Comparison of ENCODE assay signal across 10 cellular contexts in the genomic region with DNA sequence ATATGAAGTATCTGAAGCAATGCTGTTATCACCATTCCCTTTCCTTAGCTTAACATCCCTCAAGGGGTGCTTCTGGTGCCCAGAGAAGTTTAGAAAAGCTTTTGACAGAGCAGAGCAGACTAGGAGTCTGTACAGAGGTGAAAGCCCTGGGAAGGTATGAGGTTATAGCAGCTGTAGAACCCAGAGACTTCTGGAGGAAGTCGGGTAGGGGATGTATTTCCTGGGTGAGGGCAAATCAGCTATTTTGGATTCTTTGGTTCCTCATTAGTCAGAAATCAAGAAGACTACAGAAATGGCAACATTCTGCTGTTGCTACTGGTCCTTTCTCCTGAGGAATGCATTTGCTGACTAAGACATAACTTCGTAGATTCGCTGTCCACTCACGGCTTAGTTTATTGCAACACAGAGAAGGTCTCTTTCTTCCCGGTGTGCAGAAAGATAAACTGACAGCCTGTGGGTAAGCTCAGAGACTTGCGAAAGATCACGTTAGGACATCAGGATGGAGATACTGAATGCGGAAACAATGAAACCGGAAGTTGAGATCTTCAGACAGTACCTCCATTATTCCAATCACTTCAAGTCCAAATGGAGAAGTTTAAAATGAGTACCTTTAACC. TPM values are rescaled to one million over a fixed set of nuclear protein-coding genes. Genes with fewer than 3 reads are reported as not detected.
DNase-seq lines count a peak whose midpoint lies in the region; ATAC-seq, FAIRE-seq and TF ChIP-seq lines count a peak whose summit lies in the region.
"Had no signal": no experiment of that assay in that cellular context is flagged by ENCODE, and none has a peak within 500 bp of the region (broad histone marks: within the 10 kb centered on the region; RNA-seq: fewer than 3 reads in every experiment).

No MANE protein-coding gene starts in this region.

- no peak for TF ChIP-seq POLR2A in transverse colon (IDR thresholded peaks at IDR 0.05)

- no peaks in the 10 kb centered on the region for H3K9me3 ChIP-seq in transverse colon

- peak overlapping the region in 2 of 4 donors; percentile 16 to 44 for H3K27ac ChIP-seq in transverse colon

- TF ChIP-seq CTCF in transverse colon (IDR thresholded peaks at IDR 0.05), result no peak

- FAIRE-seq in HTR-8/SVneo (lab: Jason Lieb, UNC), result peak; percentile 69

- peaks cover 7 to 20% (median 15%) of the 10 kb centered on the region in 4 donors for H3K4me1 ChIP-seq in transverse colon

- H3K36me3 ChIP-seq in transverse colon, result no peaks in the 10 kb centered on the region

- H3K4me3 ChIP-seq in transverse colon, result no peak overlapping the region

- ATAC-seq in sciatic nerve (peak; percentile 27), GM21786 (IDR thresholded peaks at IDR 0.05; ENCODE audit: unreplicated experiment) (no peak)
- ATAC-seq in activated CD4-positive, CD25-positive, alpha-beta regulatory T cell treated with anti-CD3 and anti-CD28 coated beads, Interleukin-2, amount 50 U/mL, for 24 hours, result no peak
- ATAC-seq: activated naive CD4-positive, alpha-beta T cell treated with anti-CD3 and anti-CD28 coated beads, Interleukin-2, amount 50 U/mL, for 72 hours had no signal

- no peak for TF ChIP-seq EP300 in transverse colon (IDR thresholded peaks at IDR 0.05; ENCODE audit: low read depth)

- in situ Hi-C loops in transverse colon (cut with MboI; ENCODE audit: low pct_ligation_motif_present in 1 of 4, low pct_unique_long_range_greater_than_20kb in 1 of 4, low sequenced_read_pairs in 3 of 4), result no loop called here

- intact Hi-C loops in sciatic nerve (cut with DNase I) (no loop called here), transverse colon (cut with DNase I; ENCODE audit: low total_unique reads) (no loop called here)

- WGBS in transverse colon (ENCODE audit: low coverage in 1 of 2), 2 donors, result 73 to 84% methylated on average over 7 to 9 of the region's 9 CpGs

- no peaks in the 10 kb centered on the region for H3K27me3 ChIP-seq in transverse colon

- DNase-seq in HTR-8/SVneo (ENCODE audit: insufficient read length, low spot score) (no peak), SIG-M5 treated with dmso at 0.1 percent for 504 hours (lab: John Stamatoyannopoulos, UW; ENCODE audit: unreplicated experiment) (peak; percentile 94), germinal center (ENCODE audit: low spot score) (peak; percentile 45), sciatic nerve (ENCODE audit: low spot score) (no peak), transverse colon (no peak)
- no peak for DNase-seq in stimulated activated CD4-positive, alpha-beta T cell treated with anti-CD3 and anti-CD28 coated beads, Interleukin-2, amount 100 ng/mL, for 48 hours
- DNase-seq: occipital lobe had no signal

RNA-seq across cellular contexts. Expression of gene SESN3, which starts 25.3 kb away (rescaled TPM):
- total RNA-seq in sciatic nerve, result 205 TPM
- total RNA-seq in transverse colon, result 10 to 100 TPM in 3 of 4 donors, 1 to 10 TPM in 1; 3.4 to 16.8 (median 11.0) TPM

Comparison
In these comparisons a context has a peak if more than half of its experiments do, and no peak if none do; other contexts are left out.
1. DNase-seq: peak in SIG-M5 treated with dmso at 0.1 percent for 504 hours (single experiment) and germinal center (single experiment); none in HTR-8/SVneo (single experiment), sciatic nerve (single experiment), stimulated activated CD4-positive, alpha-beta T cell treated with anti-CD3 and anti-CD28 coated beads, Interleukin-2, amount 100 ng/mL, for 48 hours (0 of 2) and transverse colon (single experiment).
2. RNA of gene SESN3, which starts 25.3 kb away (total RNA-seq): 205 TPM in sciatic nerve (single experiment); 3.4 to 16.8 TPM in transverse colon; every median in the first group is over 10 times any median in the second.